9 cellular contexts compared by ENCODE assay signal in genomic region chr1:26169201-26169600, GRCh38. TPM values are rescaled to one million over a fixed set of nuclear protein-coding genes. Genes with fewer than 3 reads are reported as not detected.
DNase-seq lines count a peak whose midpoint lies in the region; ATAC-seq and TF ChIP-seq lines count a peak whose summit lies in the region.
"Had no signal": no experiment of that assay in that cellular context is flagged by ENCODE, and none has a peak within 500 bp of the region (broad histone marks: within the 10 kb centered on the region; RNA-seq: fewer than 3 reads in every experiment).

No MANE protein-coding gene starts in this region.

- WGBS in suprapubic skin = 63% methylated on average over 6 of the region's 6 CpGs

- H3K9me3 ChIP-seq in left lung (no peaks in the 10 kb centered on the region), suprapubic skin (no peaks in the 10 kb centered on the region)

- TF ChIP-seq POLR2A in suprapubic skin (IDR thresholded peaks at IDR 0.05) = no peak

- no peak for DNase-seq in T-helper 2 cell treated with Interferon-gamma antibody and Interleukin-4, amounts not matched to agents 5 μg/mL and 100 μg/mL, for 36 hours (ENCODE audit: low spot score)
- DNase-seq in T-helper 2 cell (no peak), left lung (peak in 1 of 2 donors; percentile 11), suprapubic skin (ENCODE audit: low spot score in 2 of 2) (no peak), 8988T (no peak), putamen (ENCODE audit: low spot score) (no peak)
- DNase-seq in activated naive CD8-positive, alpha-beta T cell treated with anti-CD3 and anti-CD28 coated beads, Interleukin-2, amount 50 U/mL, for 24 hours = no peak

- H3K36me3 ChIP-seq in left lung = peaks cover 0 to 4% of the 10 kb centered on the region in 2 donors
- peaks cover 3% of the 10 kb centered on the region for H3K36me3 ChIP-seq in suprapubic skin

- H3K4me1 ChIP-seq in left lung (peaks cover 5 to 27% of the 10 kb centered on the region in 2 donors), suprapubic skin (peaks cover 23% of the 10 kb centered on the region)

- TF ChIP-seq EP300 in suprapubic skin (IDR thresholded peaks at IDR 0.05) = no peak

- peaks cover 21% of the 10 kb centered on the region for H3K27me3 Mint-ChIP-seq in T-helper 2 cell treated with Interferon-gamma antibody and Interleukin-4, amounts not matched to agents 5 μg/mL and 100 μg/mL, for 36 hours (ENCODE audit: low read depth)
- peaks cover 4% of the 10 kb centered on the region for H3K27me3 Mint-ChIP-seq in activated naive CD8-positive, alpha-beta T cell treated with anti-CD3 and anti-CD28 coated beads, Interleukin-2, amount 50 U/mL, for 24 hours

- H3K27ac ChIP-seq in left lung (peak overlapping the region in 1 of 2 donors; percentile 80), suprapubic skin (no peak overlapping the region)

- peak overlapping the region; percentile 71 to 81 for H3K4me3 ChIP-seq in left lung
- peak overlapping the region; percentile 90 for H3K4me3 ChIP-seq in suprapubic skin

- peaks cover 20% of the 10 kb centered on the region for H3K4me1 Mint-ChIP-seq in T-helper 2 cell treated with Interferon-gamma antibody and Interleukin-4, amounts not matched to agents 5 μg/mL and 100 μg/mL, for 36 hours (ENCODE audit: low read depth)
- peaks cover 13% of the 10 kb centered on the region for H3K4me1 Mint-ChIP-seq in activated naive CD8-positive, alpha-beta T cell treated with anti-CD3 and anti-CD28 coated beads, Interleukin-2, amount 50 U/mL, for 24 hours

- peak overlapping the region; percentile 75 for H3K4me3 Mint-ChIP-seq in T-helper 2 cell treated with Interferon-gamma antibody and Interleukin-4, amounts not matched to agents 5 μg/mL and 100 μg/mL, for 36 hours
- peak overlapping the region; percentile 90 for H3K4me3 Mint-ChIP-seq in activated naive CD8-positive, alpha-beta T cell treated with anti-CD3 and anti-CD28 coated beads, Interleukin-2, amount 50 U/mL, for 24 hours

- no peak for ATAC-seq in activated naive CD8-positive, alpha-beta T cell treated with anti-CD3 and anti-CD28 coated beads, Interleukin-2, amount 50 U/mL, for 24 hours
- no peak for ATAC-seq in left lung
- no peak for ATAC-seq in HG03565 (IDR thresholded peaks at IDR 0.05; ENCODE audit: unreplicated experiment)

- TF ChIP-seq CTCF in left lung (IDR thresholded peaks at IDR 0.05) (no peak), suprapubic skin (IDR thresholded peaks at IDR 0.05) (no peak)

- peak overlapping the region; percentile 62 for H3K27ac Mint-ChIP-seq in T-helper 2 cell treated with Interferon-gamma antibody and Interleukin-4, amounts not matched to agents 5 μg/mL and 100 μg/mL, for 36 hours
- H3K27ac Mint-ChIP-seq in activated naive CD8-positive, alpha-beta T cell treated with anti-CD3 and anti-CD28 coated beads, Interleukin-2, amount 50 U/mL, for 24 hours = no peak overlapping the region

- H3K27me3 ChIP-seq in left lung (peaks cover 0 to 16% of the 10 kb centered on the region in 2 donors), suprapubic skin (no peaks in the 10 kb centered on the region)

- no peaks in the 10 kb centered on the region for H3K9me3 Mint-ChIP-seq in T-helper 2 cell treated with Interferon-gamma antibody and Interleukin-4, amounts not matched to agents 5 μg/mL and 100 μg/mL, for 36 hours
- no peaks in the 10 kb centered on the region for H3K9me3 Mint-ChIP-seq in activated naive CD8-positive, alpha-beta T cell treated with anti-CD3 and anti-CD28 coated beads, Interleukin-2, amount 50 U/mL, for 24 hours

- intact Hi-C loops in left lung (cut with DNase I) = loop anchor here in 1 of 2 donors (10.0 kb wide), 1 partner anchor 134 kb away; no protein-coding TSS in a partner anchor

- no peaks in the 10 kb centered on the region for H3K36me3 Mint-ChIP-seq in T-helper 2 cell treated with Interferon-gamma antibody and Interleukin-4, amounts not matched to agents 5 μg/mL and 100 μg/mL, for 36 hours (ENCODE audit: low read depth)
- H3K36me3 Mint-ChIP-seq in activated naive CD8-positive, alpha-beta T cell treated with anti-CD3 and anti-CD28 coated beads, Interleukin-2, amount 50 U/mL, for 24 hours (ENCODE audit: low read depth) = peaks cover 6% of the 10 kb centered on the region

RNA-seq across cellular contexts. Expression of gene C1orf232, which starts 0.4 kb away (rescaled TPM):
- total RNA-seq in left lung (not detected), suprapubic skin (not detected)
- total RNA-seq: glomerular endothelial cell had no signal

RNA-seq across cellular contexts. Expression of gene ZNF593, which starts 0.5 kb away (rescaled TPM):
- total RNA-seq in left lung (10 to 100 TPM; 23.2 to 32.2 TPM), suprapubic skin (10 to 100 TPM; 15.3 to 53.4 (median 28.3) TPM)

RNA-seq across cellular contexts. Expression of gene ZNF593OS, which starts 2.4 kb away (rescaled TPM):
- total RNA-seq in left lung (not detected), suprapubic skin (not detected)
- total RNA-seq: glomerular endothelial cell had no signal

RNA-seq across cellular contexts. Expression of gene CNKSR1, which starts 8.1 kb away (rescaled TPM):
- total RNA-seq in left lung (10 to 100 TPM; 17.2 to 32.9 TPM), suprapubic skin (10 to 100 TPM; 45.6 to 91.2 (median 53.7) TPM)
- total RNA-seq: glomerular endothelial cell had no signal

RNA-seq across cellular contexts. Expression of gene FAM110D, which starts 10.3 kb away (rescaled TPM):
- total RNA-seq in left lung (1 to 10 TPM; 2.3 to 5.1 TPM), suprapubic skin (1 to 10 TPM; 2.4 to 3.6 (median 2.7) TPM)
